ENCODE assay signal across 1 cellular context in the genomic region with DNA sequence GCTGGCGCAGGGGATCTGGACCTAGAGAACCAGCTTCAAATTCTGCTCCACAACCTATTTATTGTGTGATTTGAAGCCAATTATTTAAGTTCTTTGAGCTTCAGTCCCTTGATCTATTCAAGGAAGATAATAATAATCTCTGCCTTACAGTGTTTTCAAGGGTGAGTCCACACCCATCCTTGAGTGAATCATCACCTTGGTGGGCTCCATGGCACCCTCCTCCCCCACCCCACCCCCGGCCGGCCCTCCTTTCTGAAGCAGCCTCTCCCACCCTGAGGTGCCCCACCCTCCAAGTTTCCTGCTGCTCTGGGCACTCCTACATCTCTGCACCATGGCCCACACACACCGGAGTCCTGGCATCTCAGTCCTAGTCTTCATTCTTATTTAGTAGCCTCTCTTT.
TF ChIP-seq lines count a peak whose summit lies in the region.

No MANE protein-coding gene starts in this region.

TF ChIP-seq in K562, 482 proteins besides CTCF, POLR2A, EP300 and RAD21:
- TF ChIP-seq, protein P1, sequence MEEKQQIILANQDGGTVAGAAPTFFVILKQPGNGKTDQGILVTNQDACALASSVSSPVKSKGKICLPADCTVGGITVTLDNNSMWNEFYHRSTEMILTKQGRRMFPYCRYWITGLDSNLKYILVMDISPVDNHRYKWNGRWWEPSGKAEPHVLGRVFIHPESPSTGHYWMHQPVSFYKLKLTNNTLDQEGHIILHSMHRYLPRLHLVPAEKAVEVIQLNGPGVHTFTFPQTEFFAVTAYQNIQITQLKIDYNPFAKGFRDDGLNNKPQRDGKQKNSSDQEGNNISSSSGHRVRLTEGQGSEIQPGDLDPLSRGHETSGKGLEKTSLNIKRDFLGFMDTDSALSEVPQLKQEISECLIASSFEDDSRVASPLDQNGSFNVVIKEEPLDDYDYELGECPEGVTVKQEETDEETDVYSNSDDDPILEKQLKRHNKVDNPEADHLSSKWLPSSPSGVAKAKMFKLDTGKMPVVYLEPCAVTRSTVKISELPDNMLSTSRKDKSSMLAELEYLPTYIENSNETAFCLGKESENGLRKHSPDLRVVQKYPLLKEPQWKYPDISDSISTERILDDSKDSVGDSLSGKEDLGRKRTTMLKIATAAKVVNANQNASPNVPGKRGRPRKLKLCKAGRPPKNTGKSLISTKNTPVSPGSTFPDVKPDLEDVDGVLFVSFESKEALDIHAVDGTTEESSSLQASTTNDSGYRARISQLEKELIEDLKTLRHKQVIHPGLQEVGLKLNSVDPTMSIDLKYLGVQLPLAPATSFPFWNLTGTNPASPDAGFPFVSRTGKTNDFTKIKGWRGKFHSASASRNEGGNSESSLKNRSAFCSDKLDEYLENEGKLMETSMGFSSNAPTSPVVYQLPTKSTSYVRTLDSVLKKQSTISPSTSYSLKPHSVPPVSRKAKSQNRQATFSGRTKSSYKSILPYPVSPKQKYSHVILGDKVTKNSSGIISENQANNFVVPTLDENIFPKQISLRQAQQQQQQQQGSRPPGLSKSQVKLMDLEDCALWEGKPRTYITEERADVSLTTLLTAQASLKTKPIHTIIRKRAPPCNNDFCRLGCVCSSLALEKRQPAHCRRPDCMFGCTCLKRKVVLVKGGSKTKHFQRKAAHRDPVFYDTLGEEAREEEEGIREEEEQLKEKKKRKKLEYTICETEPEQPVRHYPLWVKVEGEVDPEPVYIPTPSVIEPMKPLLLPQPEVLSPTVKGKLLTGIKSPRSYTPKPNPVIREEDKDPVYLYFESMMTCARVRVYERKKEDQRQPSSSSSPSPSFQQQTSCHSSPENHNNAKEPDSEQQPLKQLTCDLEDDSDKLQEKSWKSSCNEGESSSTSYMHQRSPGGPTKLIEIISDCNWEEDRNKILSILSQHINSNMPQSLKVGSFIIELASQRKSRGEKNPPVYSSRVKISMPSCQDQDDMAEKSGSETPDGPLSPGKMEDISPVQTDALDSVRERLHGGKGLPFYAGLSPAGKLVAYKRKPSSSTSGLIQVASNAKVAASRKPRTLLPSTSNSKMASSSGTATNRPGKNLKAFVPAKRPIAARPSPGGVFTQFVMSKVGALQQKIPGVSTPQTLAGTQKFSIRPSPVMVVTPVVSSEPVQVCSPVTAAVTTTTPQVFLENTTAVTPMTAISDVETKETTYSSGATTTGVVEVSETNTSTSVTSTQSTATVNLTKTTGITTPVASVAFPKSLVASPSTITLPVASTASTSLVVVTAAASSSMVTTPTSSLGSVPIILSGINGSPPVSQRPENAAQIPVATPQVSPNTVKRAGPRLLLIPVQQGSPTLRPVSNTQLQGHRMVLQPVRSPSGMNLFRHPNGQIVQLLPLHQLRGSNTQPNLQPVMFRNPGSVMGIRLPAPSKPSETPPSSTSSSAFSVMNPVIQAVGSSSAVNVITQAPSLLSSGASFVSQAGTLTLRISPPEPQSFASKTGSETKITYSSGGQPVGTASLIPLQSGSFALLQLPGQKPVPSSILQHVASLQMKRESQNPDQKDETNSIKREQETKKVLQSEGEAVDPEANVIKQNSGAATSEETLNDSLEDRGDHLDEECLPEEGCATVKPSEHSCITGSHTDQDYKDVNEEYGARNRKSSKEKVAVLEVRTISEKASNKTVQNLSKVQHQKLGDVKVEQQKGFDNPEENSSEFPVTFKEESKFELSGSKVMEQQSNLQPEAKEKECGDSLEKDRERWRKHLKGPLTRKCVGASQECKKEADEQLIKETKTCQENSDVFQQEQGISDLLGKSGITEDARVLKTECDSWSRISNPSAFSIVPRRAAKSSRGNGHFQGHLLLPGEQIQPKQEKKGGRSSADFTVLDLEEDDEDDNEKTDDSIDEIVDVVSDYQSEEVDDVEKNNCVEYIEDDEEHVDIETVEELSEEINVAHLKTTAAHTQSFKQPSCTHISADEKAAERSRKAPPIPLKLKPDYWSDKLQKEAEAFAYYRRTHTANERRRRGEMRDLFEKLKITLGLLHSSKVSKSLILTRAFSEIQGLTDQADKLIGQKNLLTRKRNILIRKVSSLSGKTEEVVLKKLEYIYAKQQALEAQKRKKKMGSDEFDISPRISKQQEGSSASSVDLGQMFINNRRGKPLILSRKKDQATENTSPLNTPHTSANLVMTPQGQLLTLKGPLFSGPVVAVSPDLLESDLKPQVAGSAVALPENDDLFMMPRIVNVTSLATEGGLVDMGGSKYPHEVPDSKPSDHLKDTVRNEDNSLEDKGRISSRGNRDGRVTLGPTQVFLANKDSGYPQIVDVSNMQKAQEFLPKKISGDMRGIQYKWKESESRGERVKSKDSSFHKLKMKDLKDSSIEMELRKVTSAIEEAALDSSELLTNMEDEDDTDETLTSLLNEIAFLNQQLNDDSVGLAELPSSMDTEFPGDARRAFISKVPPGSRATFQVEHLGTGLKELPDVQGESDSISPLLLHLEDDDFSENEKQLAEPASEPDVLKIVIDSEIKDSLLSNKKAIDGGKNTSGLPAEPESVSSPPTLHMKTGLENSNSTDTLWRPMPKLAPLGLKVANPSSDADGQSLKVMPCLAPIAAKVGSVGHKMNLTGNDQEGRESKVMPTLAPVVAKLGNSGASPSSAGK (IDR thresholded peaks at IDR 0.05), result no peak
- TF ChIP-seq NCOR1 (IDR thresholded peaks at IDR 0.05) (peak; percentile 29; the same call in 1 of the 2 replicates), SMAD4 (CRISPR knock-in tag; conservative IDR thresholded peaks at IDR 0.05) (no peak), IRF2 (CRISPR knock-in tag; IDR thresholded peaks at IDR 0.05) (no peak), RAD51 (IDR thresholded peaks at IDR 0.05; ENCODE audit: borderline replicate concordance, low read depth) (no peak), JUND (IDR thresholded peaks at IDR 0.05; ENCODE audit: borderline replicate concordance, low read depth, low read length) (peak; percentile 78; the same call in 1 of the 2 replicates), JUND (tag; IDR thresholded peaks at IDR 0.05; ENCODE audit: borderline replicate concordance, low read depth, low read length) (no peak), ZNF324 (CRISPR knock-in tag; IDR thresholded peaks at IDR 0.05) (no peak), ZNF57 (CRISPR knock-in tag; IDR thresholded peaks at IDR 0.05) (no peak), TEAD4 (IDR thresholded peaks at IDR 0.05; ENCODE audit: low read length) (0 out of 2 replicates have a peak, but pooled peaks have one; percentile 26), TEAD4 (CRISPR knock-in tag; IDR thresholded peaks at IDR 0.05; ENCODE audit: borderline replicate concordance) (no peak), TAL1 (IDR thresholded peaks at IDR 0.05) (peak; percentile 40; the same call in 1 of the 2 replicates), ZBTB49 (CRISPR knock-in tag; IDR thresholded peaks at IDR 0.05; ENCODE audit: borderline replicate concordance) (no peak), HSF4 (CRISPR knock-in tag; IDR thresholded peaks at IDR 0.05; ENCODE audit: borderline replicate concordance) (no peak), CBFA2T3 (IDR thresholded peaks at IDR 0.05) (peak; percentile 57), CBFA2T2 (conservative IDR thresholded peaks at IDR 0.05) (0 out of 2 replicates have a peak, but pooled peaks have one; percentile 20), SMC3 (conservative IDR thresholded peaks at IDR 0.05; ENCODE audit: insufficient read depth, low read depth, low read length) (no peak), NFE2 (IDR thresholded peaks at IDR 0.05; ENCODE audit: low read depth) (peak; percentile 25; the same call in 1 of the 2 replicates), MYNN (IDR thresholded peaks at IDR 0.05) (0 out of 2 replicates have a peak, but pooled peaks have one; percentile 23), MYNN (CRISPR knock-in tag; IDR thresholded peaks at IDR 0.05) (no peak), ARID1B (IDR thresholded peaks at IDR 0.05) (peak; percentile 71), THRAP3 (IDR thresholded peaks at IDR 0.05; ENCODE audit: borderline replicate concordance) (no peak), ZBTB7A (IDR thresholded peaks at IDR 0.05; ENCODE audit: borderline replicate concordance, control insufficient read depth, low read depth, low read length) (peak; percentile 79; the same call in 1 of the 2 replicates), TCF7 (IDR thresholded peaks at IDR 0.05; ENCODE audit: borderline replicate concordance) (no peak), COPS2 (conservative IDR thresholded peaks at IDR 0.05) (no peak)
- TF ChIP-seq, protein P2, sequence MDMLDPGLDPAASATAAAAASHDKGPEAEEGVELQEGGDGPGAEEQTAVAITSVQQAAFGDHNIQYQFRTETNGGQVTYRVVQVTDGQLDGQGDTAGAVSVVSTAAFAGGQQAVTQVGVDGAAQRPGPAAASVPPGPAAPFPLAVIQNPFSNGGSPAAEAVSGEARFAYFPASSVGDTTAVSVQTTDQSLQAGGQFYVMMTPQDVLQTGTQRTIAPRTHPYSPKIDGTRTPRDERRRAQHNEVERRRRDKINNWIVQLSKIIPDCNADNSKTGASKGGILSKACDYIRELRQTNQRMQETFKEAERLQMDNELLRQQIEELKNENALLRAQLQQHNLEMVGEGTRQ (CRISPR knock-in tag; IDR thresholded peaks at IDR 0.05), result no peak
- TF ChIP-seq, protein P3, sequence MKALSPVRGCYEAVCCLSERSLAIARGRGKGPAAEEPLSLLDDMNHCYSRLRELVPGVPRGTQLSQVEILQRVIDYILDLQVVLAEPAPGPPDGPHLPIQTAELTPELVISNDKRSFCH (CRISPR knock-in tag; IDR thresholded peaks at IDR 0.05), result no peak
- TF ChIP-seq, protein P3 (tag; IDR thresholded peaks at IDR 0.05), result no peak
- TF ChIP-seq, protein P4, sequence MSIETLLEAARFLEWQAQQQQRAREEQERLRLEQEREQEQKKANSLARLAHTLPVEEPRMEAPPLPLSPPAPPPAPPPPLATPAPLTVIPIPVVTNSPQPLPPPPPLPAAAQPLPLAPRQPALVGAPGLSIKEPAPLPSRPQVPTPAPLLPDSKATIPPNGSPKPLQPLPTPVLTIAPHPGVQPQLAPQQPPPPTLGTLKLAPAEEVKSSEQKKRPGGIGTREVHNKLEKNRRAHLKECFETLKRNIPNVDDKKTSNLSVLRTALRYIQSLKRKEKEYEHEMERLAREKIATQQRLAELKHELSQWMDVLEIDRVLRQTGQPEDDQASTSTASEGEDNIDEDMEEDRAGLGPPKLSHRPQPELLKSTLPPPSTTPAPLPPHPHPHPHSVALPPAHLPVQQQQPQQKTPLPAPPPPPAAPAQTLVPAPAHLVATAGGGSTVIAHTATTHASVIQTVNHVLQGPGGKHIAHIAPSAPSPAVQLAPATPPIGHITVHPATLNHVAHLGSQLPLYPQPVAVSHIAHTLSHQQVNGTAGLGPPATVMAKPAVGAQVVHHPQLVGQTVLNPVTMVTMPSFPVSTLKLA (conservative IDR thresholded peaks at IDR 0.05), result no peak
- TF ChIP-seq, protein P5, sequence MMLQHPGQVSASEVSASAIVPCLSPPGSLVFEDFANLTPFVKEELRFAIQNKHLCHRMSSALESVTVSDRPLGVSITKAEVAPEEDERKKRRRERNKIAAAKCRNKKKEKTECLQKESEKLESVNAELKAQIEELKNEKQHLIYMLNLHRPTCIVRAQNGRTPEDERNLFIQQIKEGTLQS (IDR thresholded peaks at IDR 0.05), result peak; percentile 33; the same call in 1 of the 2 replicates
- TF ChIP-seq, protein P5 (CRISPR knock-in tag; conservative IDR thresholded peaks at IDR 0.05), result no peak
- TF ChIP-seq, protein P6, sequence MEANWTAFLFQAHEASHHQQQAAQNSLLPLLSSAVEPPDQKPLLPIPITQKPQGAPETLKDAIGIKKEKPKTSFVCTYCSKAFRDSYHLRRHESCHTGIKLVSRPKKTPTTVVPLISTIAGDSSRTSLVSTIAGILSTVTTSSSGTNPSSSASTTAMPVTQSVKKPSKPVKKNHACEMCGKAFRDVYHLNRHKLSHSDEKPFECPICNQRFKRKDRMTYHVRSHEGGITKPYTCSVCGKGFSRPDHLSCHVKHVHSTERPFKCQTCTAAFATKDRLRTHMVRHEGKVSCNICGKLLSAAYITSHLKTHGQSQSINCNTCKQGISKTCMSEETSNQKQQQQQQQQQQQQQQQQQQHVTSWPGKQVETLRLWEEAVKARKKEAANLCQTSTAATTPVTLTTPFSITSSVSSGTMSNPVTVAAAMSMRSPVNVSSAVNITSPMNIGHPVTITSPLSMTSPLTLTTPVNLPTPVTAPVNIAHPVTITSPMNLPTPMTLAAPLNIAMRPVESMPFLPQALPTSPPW (CRISPR knock-in tag; IDR thresholded peaks at IDR 0.05), result peak; percentile 47
- TF ChIP-seq, protein P7, sequence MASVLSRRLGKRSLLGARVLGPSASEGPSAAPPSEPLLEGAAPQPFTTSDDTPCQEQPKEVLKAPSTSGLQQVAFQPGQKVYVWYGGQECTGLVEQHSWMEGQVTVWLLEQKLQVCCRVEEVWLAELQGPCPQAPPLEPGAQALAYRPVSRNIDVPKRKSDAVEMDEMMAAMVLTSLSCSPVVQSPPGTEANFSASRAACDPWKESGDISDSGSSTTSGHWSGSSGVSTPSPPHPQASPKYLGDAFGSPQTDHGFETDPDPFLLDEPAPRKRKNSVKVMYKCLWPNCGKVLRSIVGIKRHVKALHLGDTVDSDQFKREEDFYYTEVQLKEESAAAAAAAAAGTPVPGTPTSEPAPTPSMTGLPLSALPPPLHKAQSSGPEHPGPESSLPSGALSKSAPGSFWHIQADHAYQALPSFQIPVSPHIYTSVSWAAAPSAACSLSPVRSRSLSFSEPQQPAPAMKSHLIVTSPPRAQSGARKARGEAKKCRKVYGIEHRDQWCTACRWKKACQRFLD (CRISPR knock-in tag; IDR thresholded peaks at IDR 0.05), result 0 out of 2 replicates have a peak, but pooled peaks have one; percentile 12
